ENCODE assay signal across 1 cellular context in the genomic region with DNA sequence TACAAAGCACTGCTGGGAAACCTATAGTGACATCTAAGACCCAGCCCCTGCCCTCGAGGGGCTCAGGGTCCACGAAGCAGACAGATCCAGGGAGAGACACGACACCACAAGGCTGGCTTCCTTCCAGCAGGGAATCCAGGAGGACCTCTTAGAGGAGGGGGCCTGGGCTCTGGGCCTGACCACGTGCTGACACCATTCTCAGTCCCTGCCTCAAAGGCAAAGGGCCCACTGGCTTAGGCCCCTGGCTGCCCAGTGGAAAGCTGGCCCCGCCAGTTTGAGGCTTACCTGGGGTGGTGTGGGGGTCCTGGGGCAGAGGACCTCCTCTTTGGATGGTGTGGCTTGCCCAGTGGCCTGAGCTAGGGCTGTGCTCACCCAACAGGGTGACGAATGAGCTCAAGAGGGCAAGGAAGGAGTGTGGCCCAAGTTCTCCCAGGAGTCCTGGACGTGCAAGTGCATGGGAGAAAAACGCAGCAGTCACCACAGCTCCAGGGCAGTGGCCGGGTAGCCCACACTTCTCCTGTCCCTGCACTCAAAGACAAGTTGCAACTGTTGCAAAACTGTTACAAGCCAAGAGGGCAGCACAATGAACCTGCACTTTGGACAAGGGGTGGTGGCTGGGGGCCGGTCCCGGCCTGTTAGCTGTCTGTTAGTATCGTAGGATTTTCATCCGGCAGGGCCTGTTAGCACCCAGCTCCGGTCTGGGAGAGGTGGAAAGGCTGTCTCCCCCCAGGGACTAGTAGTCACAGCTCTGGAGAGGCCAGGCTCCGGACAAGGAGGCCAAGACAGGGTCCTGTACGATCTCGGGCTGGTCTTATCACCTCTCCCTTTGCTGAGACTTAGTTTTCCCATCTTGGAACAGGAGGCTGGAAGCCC.
TF ChIP-seq lines count a peak whose summit lies in the region.

No MANE protein-coding gene starts in this region.

TF ChIP-seq in HepG2, 621 proteins besides CTCF, POLR2A, EP300 and RAD21 (continued from another document and continues in another):
- TF ChIP-seq CCDC6 (CRISPR knock-in tag; IDR thresholded peaks at IDR 0.05) (no peak), ZNF136 (CRISPR knock-in tag; IDR thresholded peaks at IDR 0.05; ENCODE audit: low read depth) (0 out of 2 replicates have a peak, but pooled peaks have one; percentile 84), ESRRA (CRISPR knock-in tag; IDR thresholded peaks at IDR 0.05; ENCODE audit: low read depth) (peak; percentile 88), CC2D1A (CRISPR knock-in tag; IDR thresholded peaks at IDR 0.05) (no peak), SAP130 (CRISPR knock-in tag; IDR thresholded peaks at IDR 0.05; ENCODE audit: low read depth) (peak; percentile 90), ZNF350 (CRISPR knock-in tag; IDR thresholded peaks at IDR 0.05; ENCODE audit: borderline replicate concordance, low read depth) (peak; percentile 72), FOXC1 (CRISPR knock-in tag; IDR thresholded peaks at IDR 0.05; ENCODE audit: borderline replicate concordance) (no peak), SP4 (CRISPR knock-in tag; IDR thresholded peaks at IDR 0.05) (peak; percentile 70; the same call in 1 of the 2 replicates), ZNF292 (CRISPR knock-in tag; IDR thresholded peaks at IDR 0.05; ENCODE audit: borderline replicate concordance, low read depth) (peak; percentile 95), ZNF660 (CRISPR knock-in tag; IDR thresholded peaks at IDR 0.05; ENCODE audit: borderline replicate concordance, low read depth) (no peak), ZNF24 (IDR thresholded peaks at IDR 0.05) (no peak), SOX6 (IDR thresholded peaks at IDR 0.05) (no peak), SOX6 (CRISPR knock-in tag; IDR thresholded peaks at IDR 0.05) (peak; percentile 90), ZNF703 (CRISPR knock-in tag; IDR thresholded peaks at IDR 0.05; ENCODE audit: borderline replicate concordance) (0 out of 2 replicates have a peak, but pooled peaks have one; percentile 43), ZFP62 (CRISPR knock-in tag; IDR thresholded peaks at IDR 0.05) (no peak), JUN (CRISPR knock-in tag; IDR thresholded peaks at IDR 0.05) (peak; percentile 23; the same call in 1 of the 2 replicates), MIXL1 (CRISPR knock-in tag; IDR thresholded peaks at IDR 0.05) (peak; percentile 71), MTF1 (CRISPR knock-in tag; IDR thresholded peaks at IDR 0.05) (no peak), HOXA3 (CRISPR knock-in tag; IDR thresholded peaks at IDR 0.05) (peak; percentile 71), KLF16 (CRISPR knock-in tag; IDR thresholded peaks at IDR 0.05) (peak; percentile 51 to 60; a peak in 1 of 4 replicates), RBAK (CRISPR knock-in tag; IDR thresholded peaks at IDR 0.05) (no peak; the same call in 1 of the 2 replicates), NFE2 (CRISPR knock-in tag; IDR thresholded peaks at IDR 0.05) (no peak), LCORL (IDR thresholded peaks at IDR 0.05) (no peak), LCORL (CRISPR knock-in tag; IDR thresholded peaks at IDR 0.05) (peak; percentile 93), ZNF282 (IDR thresholded peaks at IDR 0.05; ENCODE audit: partially characterized antibody) (no peak), ZBTB8A (CRISPR knock-in tag; IDR thresholded peaks at IDR 0.05; ENCODE audit: borderline replicate concordance, low read depth) (peak; percentile 42; the same call in 1 of the 2 replicates), FOSL1 (CRISPR knock-in tag; IDR thresholded peaks at IDR 0.05; ENCODE audit: borderline replicate concordance) (no peak), MZF1 (CRISPR knock-in tag; IDR thresholded peaks at IDR 0.05; ENCODE audit: borderline replicate concordance) (0 out of 2 replicates have a peak, but pooled peaks have one; percentile 44), SNRNP70 (IDR thresholded peaks at IDR 0.05; ENCODE audit: low read depth, low read length) (no peak), ZNF558 (CRISPR knock-in tag; IDR thresholded peaks at IDR 0.05; ENCODE audit: borderline replicate concordance) (0 out of 2 replicates have a peak, but pooled peaks have one; percentile 38), ZNF747 (CRISPR knock-in tag; IDR thresholded peaks at IDR 0.05; ENCODE audit: borderline replicate concordance) (no peak), SP1 (IDR thresholded peaks at IDR 0.05) (no peak), SP1 (CRISPR knock-in tag; IDR thresholded peaks at IDR 0.05) (peak; percentile 33; the same call in 1 of the 2 replicates), FOXJ3 (CRISPR knock-in tag; IDR thresholded peaks at IDR 0.05; ENCODE audit: borderline replicate concordance) (no peak), IRF2 (CRISPR knock-in tag; IDR thresholded peaks at IDR 0.05) (no peak), ZNF274 (CRISPR knock-in tag; IDR thresholded peaks at IDR 0.05) (peak; percentile 51; the same call in 1 of the 2 replicates), BHLHE40 (IDR thresholded peaks at IDR 0.05; ENCODE audit: low read length) (no peak), ZNF232 (CRISPR knock-in tag; IDR thresholded peaks at IDR 0.05; ENCODE audit: borderline replicate concordance) (no peak; the same call in 1 of the 2 replicates), PAX8 (CRISPR knock-in tag; IDR thresholded peaks at IDR 0.05; ENCODE audit: borderline replicate concordance) (0 out of 2 replicates have a peak, but pooled peaks have one; percentile 74), PLRG1 (conservative IDR thresholded peaks at IDR 0.05) (no peak), YEATS2 (CRISPR knock-in tag; IDR thresholded peaks at IDR 0.05; ENCODE audit: borderline replicate concordance) (no peak)
- TF ChIP-seq, protein P1, sequence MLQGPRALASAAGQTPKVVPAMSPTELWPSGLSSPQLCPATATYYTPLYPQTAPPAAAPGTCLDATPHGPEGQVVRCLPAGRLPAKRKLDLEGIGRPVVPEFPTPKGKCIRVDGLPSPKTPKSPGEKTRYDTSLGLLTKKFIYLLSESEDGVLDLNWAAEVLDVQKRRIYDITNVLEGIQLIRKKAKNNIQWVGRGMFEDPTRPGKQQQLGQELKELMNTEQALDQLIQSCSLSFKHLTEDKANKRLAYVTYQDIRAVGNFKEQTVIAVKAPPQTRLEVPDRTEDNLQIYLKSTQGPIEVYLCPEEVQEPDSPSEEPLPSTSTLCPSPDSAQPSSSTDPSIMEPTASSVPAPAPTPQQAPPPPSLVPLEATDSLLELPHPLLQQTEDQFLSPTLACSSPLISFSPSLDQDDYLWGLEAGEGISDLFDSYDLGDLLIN (CRISPR knock-in tag; IDR thresholded peaks at IDR 0.05; ENCODE audit: borderline replicate concordance), result no peak
- TF ChIP-seq, protein P2, sequence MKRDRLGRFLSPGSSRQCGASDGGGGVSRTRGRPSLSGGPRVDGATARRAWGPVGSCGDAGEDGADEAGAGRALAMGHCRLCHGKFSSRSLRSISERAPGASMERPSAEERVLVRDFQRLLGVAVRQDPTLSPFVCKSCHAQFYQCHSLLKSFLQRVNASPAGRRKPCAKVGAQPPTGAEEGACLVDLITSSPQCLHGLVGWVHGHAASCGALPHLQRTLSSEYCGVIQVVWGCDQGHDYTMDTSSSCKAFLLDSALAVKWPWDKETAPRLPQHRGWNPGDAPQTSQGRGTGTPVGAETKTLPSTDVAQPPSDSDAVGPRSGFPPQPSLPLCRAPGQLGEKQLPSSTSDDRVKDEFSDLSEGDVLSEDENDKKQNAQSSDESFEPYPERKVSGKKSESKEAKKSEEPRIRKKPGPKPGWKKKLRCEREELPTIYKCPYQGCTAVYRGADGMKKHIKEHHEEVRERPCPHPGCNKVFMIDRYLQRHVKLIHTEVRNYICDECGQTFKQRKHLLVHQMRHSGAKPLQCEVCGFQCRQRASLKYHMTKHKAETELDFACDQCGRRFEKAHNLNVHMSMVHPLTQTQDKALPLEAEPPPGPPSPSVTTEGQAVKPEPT (CRISPR knock-in tag; IDR thresholded peaks at IDR 0.05; ENCODE audit: low read depth), result peak; percentile 69
- TF ChIP-seq, protein P3, sequence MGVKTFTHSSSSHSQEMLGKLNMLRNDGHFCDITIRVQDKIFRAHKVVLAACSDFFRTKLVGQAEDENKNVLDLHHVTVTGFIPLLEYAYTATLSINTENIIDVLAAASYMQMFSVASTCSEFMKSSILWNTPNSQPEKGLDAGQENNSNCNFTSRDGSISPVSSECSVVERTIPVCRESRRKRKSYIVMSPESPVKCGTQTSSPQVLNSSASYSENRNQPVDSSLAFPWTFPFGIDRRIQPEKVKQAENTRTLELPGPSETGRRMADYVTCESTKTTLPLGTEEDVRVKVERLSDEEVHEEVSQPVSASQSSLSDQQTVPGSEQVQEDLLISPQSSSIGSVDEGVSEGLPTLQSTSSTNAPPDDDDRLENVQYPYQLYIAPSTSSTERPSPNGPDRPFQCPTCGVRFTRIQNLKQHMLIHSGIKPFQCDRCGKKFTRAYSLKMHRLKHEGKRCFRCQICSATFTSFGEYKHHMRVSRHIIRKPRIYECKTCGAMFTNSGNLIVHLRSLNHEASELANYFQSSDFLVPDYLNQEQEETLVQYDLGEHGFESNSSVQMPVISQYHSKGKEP (CRISPR knock-in tag; IDR thresholded peaks at IDR 0.05), result no peak
- TF ChIP-seq, protein P4, sequence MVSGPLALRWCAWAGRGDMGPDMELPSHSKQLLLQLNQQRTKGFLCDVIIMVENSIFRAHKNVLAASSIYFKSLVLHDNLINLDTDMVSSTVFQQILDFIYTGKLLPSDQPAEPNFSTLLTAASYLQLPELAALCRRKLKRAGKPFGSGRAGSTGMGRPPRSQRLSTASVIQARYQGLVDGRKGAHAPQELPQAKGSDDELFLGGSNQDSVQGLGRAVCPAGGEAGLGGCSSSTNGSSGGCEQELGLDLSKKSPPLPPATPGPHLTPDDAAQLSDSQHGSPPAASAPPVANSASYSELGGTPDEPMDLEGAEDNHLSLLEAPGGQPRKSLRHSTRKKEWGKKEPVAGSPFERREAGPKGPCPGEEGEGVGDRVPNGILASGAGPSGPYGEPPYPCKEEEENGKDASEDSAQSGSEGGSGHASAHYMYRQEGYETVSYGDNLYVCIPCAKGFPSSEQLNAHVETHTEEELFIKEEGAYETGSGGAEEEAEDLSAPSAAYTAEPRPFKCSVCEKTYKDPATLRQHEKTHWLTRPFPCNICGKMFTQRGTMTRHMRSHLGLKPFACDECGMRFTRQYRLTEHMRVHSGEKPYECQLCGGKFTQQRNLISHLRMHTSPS (CRISPR knock-in tag; IDR thresholded peaks at IDR 0.05; ENCODE audit: low read depth), result peak; percentile 61; the same call in 1 of the 2 replicates
- TF ChIP-seq, protein P5, sequence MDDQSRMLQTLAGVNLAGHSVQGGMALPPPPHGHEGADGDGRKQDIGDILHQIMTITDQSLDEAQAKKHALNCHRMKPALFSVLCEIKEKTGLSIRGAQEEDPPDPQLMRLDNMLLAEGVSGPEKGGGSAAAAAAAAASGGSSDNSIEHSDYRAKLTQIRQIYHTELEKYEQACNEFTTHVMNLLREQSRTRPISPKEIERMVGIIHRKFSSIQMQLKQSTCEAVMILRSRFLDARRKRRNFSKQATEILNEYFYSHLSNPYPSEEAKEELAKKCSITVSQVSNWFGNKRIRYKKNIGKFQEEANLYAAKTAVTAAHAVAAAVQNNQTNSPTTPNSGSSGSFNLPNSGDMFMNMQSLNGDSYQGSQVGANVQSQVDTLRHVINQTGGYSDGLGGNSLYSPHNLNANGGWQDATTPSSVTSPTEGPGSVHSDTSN (CRISPR knock-in tag; IDR thresholded peaks at IDR 0.05; ENCODE audit: borderline replicate concordance), result no peak
- TF ChIP-seq, protein P6, sequence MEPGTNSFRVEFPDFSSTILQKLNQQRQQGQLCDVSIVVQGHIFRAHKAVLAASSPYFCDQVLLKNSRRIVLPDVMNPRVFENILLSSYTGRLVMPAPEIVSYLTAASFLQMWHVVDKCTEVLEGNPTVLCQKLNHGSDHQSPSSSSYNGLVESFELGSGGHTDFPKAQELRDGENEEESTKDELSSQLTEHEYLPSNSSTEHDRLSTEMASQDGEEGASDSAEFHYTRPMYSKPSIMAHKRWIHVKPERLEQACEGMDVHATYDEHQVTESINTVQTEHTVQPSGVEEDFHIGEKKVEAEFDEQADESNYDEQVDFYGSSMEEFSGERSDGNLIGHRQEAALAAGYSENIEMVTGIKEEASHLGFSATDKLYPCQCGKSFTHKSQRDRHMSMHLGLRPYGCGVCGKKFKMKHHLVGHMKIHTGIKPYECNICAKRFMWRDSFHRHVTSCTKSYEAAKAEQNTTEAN (CRISPR knock-in tag; conservative IDR thresholded peaks at IDR 0.05), result peak; percentile 51; the same call in 1 of the 2 replicates
- TF ChIP-seq, protein P7, sequence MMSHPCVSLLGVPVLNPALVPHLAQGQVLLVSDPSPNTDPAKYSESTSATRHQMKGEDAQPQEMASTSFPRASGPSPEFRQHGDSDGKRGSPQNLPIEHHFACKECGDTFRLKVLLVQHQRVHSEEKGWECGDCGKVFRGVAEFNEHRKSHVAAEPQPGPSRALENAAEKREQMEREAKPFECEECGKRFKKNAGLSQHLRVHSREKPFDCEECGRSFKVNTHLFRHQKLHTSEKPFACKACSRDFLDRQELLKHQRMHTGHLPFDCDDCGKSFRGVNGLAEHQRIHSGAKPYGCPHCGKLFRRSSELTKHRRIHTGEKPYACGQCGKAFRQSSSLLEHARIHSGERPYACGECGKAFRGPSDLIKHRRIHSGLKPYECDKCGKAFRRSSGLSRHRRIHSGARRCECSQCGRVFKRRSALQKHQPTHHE (CRISPR knock-in tag; IDR thresholded peaks at IDR 0.05; ENCODE audit: borderline replicate concordance), result no peak
- TF ChIP-seq, protein P8, sequence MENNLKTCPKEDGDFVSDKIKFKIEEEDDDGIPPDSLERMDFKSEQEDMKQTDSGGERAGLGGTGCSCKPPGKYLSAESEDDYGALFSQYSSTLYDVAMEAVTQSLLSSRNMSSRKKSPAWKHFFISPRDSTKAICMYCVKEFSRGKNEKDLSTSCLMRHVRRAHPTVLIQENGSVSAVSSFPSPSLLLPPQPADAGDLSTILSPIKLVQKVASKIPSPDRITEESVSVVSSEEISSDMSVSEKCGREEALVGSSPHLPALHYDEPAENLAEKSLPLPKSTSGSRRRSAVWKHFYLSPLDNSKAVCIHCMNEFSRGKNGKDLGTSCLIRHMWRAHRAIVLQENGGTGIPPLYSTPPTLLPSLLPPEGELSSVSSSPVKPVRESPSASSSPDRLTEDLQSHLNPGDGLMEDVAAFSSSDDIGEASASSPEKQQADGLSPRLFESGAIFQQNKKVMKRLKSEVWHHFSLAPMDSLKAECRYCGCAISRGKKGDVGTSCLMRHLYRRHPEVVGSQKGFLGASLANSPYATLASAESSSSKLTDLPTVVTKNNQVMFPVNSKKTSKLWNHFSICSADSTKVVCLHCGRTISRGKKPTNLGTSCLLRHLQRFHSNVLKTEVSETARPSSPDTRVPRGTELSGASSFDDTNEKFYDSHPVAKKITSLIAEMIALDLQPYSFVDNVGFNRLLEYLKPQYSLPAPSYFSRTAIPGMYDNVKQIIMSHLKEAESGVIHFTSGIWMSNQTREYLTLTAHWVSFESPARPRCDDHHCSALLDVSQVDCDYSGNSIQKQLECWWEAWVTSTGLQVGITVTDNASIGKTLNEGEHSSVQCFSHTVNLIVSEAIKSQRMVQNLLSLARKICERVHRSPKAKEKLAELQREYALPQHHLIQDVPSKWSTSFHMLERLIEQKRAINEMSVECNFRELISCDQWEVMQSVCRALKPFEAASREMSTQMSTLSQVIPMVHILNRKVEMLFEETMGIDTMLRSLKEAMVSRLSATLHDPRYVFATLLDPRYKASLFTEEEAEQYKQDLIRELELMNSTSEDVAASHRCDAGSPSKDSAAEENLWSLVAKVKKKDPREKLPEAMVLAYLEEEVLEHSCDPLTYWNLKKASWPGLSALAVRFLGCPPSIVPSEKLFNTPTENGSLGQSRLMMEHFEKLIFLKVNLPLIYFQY (CRISPR knock-in tag; IDR thresholded peaks at IDR 0.05; ENCODE audit: borderline replicate concordance), result peak; percentile 44; the same call in 1 of the 2 replicates
- TF ChIP-seq, protein P9, sequence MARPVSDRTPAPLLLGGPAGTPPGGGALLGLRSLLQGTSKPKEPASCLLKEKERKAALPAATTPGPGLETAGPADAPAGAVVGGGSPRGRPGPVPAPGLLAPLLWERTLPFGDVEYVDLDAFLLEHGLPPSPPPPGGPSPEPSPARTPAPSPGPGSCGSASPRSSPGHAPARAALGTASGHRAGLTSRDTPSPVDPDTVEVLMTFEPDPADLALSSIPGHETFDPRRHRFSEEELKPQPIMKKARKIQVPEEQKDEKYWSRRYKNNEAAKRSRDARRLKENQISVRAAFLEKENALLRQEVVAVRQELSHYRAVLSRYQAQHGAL (CRISPR knock-in tag; IDR thresholded peaks at IDR 0.05; ENCODE audit: not compliant biosample characterization), result no peak
